17 cellular contexts compared by ENCODE assay signal in the genomic region with DNA sequence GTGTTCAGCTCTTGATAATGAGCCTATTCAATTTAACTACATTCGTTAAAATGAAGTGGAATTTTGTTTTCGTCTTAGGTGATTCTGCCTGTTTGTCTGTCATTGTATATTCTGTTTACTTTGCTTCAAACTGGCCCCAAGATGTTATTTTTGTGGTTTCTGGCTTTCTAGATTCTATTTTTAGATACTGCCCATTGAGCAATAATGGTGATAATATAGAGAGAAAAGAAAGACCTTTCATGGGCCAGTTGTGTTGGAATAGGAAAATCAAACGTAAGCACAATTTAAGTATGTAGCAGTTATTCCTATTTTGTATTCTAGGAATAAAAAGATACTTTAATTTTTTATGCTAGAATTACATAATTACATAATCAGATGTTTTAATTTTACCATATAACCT. TPM values are rescaled to one million over a fixed set of nuclear protein-coding genes. Genes with fewer than 3 reads are reported as not detected.
DNase-seq lines count a peak whose midpoint lies in the region; ATAC-seq and TF ChIP-seq lines count a peak whose summit lies in the region.
"Had no signal": no experiment of that assay in that cellular context is flagged by ENCODE, and none has a peak within 500 bp of the region (broad histone marks: within the 10 kb centered on the region; RNA-seq: fewer than 3 reads in every experiment).

No MANE protein-coding gene starts in this region.

- H3K9me3 ChIP-seq in SK-N-SH (no peaks in the 10 kb centered on the region), left lung (no peaks in the 10 kb centered on the region)
- H3K9me3 ChIP-seq: upper lobe of left lung had no signal

- H3K27me3 Mint-ChIP-seq in activated naive CD8-positive, alpha-beta T cell treated with anti-CD3 and anti-CD28 coated beads, Interleukin-2, amount 10 ng/mL, durations not matched to agents 7 days and 5 days = no peaks in the 10 kb centered on the region
- no peaks in the 10 kb centered on the region for H3K27me3 Mint-ChIP-seq in natural killer cell treated with Interleukin-12 subunit alpha and Interleukin-12 subunit beta and Interleukin-15 and Interleukin-18, amount 100 ng/mL, for 72 hours

- peaks cover 36% of the 10 kb centered on the region for H3K4me1 Mint-ChIP-seq in activated naive CD8-positive, alpha-beta T cell treated with anti-CD3 and anti-CD28 coated beads, Interleukin-2, amount 10 ng/mL, durations not matched to agents 7 days and 5 days
- H3K4me1 Mint-ChIP-seq in natural killer cell treated with Interleukin-12 subunit alpha and Interleukin-12 subunit beta and Interleukin-15 and Interleukin-18, amount 100 ng/mL, for 72 hours (ENCODE audit: low read depth in 2 of 2) = peaks cover 28 to 33% of the 10 kb centered on the region in 2 donors

- peak overlapping the region; percentile 33 for H3K4me3 Mint-ChIP-seq in activated naive CD8-positive, alpha-beta T cell treated with anti-CD3 and anti-CD28 coated beads, Interleukin-2, amount 10 ng/mL, durations not matched to agents 7 days and 5 days
- peak overlapping the region; percentile 50 for H3K4me3 Mint-ChIP-seq in natural killer cell treated with Interleukin-12 subunit alpha and Interleukin-12 subunit beta and Interleukin-15 and Interleukin-18, amount 100 ng/mL, for 72 hours
- H3K4me3 Mint-ChIP-seq: WTC11 had no signal

- H2AFZ ChIP-seq in SK-N-SH (ENCODE audit: low read depth) = no peak overlapping the region

- H3K4me3 ChIP-seq in SK-N-SH (ENCODE audit: low read depth in 2 of 2, low read length in 1 of 2) = no peak overlapping the region
- H3K4me3 ChIP-seq in left lung = no peak overlapping the region
- H3K4me3 ChIP-seq: lung, upper lobe of left lung had no signal

- H3K9me3 Mint-ChIP-seq in activated naive CD8-positive, alpha-beta T cell treated with anti-CD3 and anti-CD28 coated beads, Interleukin-2, amount 10 ng/mL, durations not matched to agents 7 days and 5 days = no peaks in the 10 kb centered on the region
- no peaks in the 10 kb centered on the region for H3K9me3 Mint-ChIP-seq in natural killer cell treated with Interleukin-12 subunit alpha and Interleukin-12 subunit beta and Interleukin-15 and Interleukin-18, amount 100 ng/mL, for 72 hours
- H3K9me3 Mint-ChIP-seq: WTC11 had no signal

- POLR2A ChIA-PET in SK-N-SH (lab: Yijun Ruan, JAX) = no interaction called here
- POLR2A ChIA-PET in activated naive CD8-positive, alpha-beta T cell treated with anti-CD3 and anti-CD28 coated beads, Interleukin-2, amount 10 ng/mL, durations not matched to agents 7 days and 5 days (lab: Charles Lee) = no interaction called here

- peaks cover 39% of the 10 kb centered on the region for H3F3A ChIP-seq in SK-N-SH (replicated peaks; ENCODE audit: insufficient read depth)

- ATAC-seq in SK-N-SH treated with all-trans-retinoic acid at 6 μM for 48 hours = no peak
- ATAC-seq in activated naive CD8-positive, alpha-beta T cell treated with anti-CD3 and anti-CD28 coated beads, Interleukin-2, amount 10 ng/mL, durations not matched to agents 7 days and 5 days (ENCODE audit: low read depth) = no peak
- no peak for ATAC-seq in natural killer cell treated with Interleukin-12 subunit alpha and Interleukin-12 subunit beta and Interleukin-15 and Interleukin-18, amount 100 ng/mL, for 72 hours
- no peak for ATAC-seq in left lung
- no peak for ATAC-seq in HG03175 (IDR thresholded peaks at IDR 0.05; ENCODE audit: unreplicated experiment)
- ATAC-seq: WTC11 had no signal

- peaks cover 42 to 54% of the 10 kb centered on the region in 2 experiments for H3K36me3 ChIP-seq in SK-N-SH (replicated peaks in 1 of 2; ENCODE audit: control insufficient read depth in 1 of 2, insufficient read depth in 2 of 2, low read length in 1 of 2)
- H3K36me3 ChIP-seq in left lung = peaks cover 0 to 52% of the 10 kb centered on the region in 2 donors

- H3K9ac ChIP-seq in SK-N-SH = no peak overlapping the region; the same call in 1 of the 2 replicates

- H3K27me3 ChIP-seq in SK-N-SH (ENCODE audit: insufficient read depth) (no peaks in the 10 kb centered on the region), left lung (no peaks in the 10 kb centered on the region)
- H3K27me3 ChIP-seq: upper lobe of left lung had no signal

- H3K27ac ChIP-seq in SK-N-SH (ENCODE audit: low read depth in 2 of 2, low read length in 1 of 2) (peak overlapping the region; percentile 16 to 75; a peak in 3 of 4 replicates), left lung (no peak overlapping the region)
- H3K27ac ChIP-seq: upper lobe of left lung had no signal

- peak overlapping the region; percentile 42; the same call in 1 of the 2 replicates for H3K4me2 ChIP-seq in SK-N-SH

- H3K4me1 ChIP-seq in SK-N-SH (ENCODE audit: control insufficient read depth in 1 of 2, insufficient read depth in 2 of 2, low read depth in 1 of 2, low read length in 1 of 2) (peaks cover 11 to 36% of the 10 kb centered on the region in 2 experiments), left lung (peaks cover 8 to 38% of the 10 kb centered on the region in 2 donors)

- CTCF ChIA-PET in SK-N-SH (lab: Yijun Ruan, JAX) = interaction anchor here (1.2 to 1.5 kb wide), 2 partner anchors 23 to 187 kb away, joined by 3 to 5 read pairs; no protein-coding TSS in a partner anchor

- DNase-seq in SK-N-SH (no peak), LHCN-M2 (ENCODE audit: low read depth) (peak; percentile 13), left lung (no peak), NCI-H1436 (lab: John Stamatoyannopoulos, UW) (no peak)
- no peak for DNase-seq in activated naive CD8-positive, alpha-beta T cell treated with anti-CD3 and anti-CD28 coated beads, Interleukin-2, amount 10 ng/mL, durations not matched to agents 7 days and 5 days
- no peak for DNase-seq in natural killer cell treated with Interleukin-12 subunit alpha and Interleukin-12 subunit beta and Interleukin-15 and Interleukin-18, amount 100 ng/mL, for 72 hours (ENCODE audit: low spot score)
- DNase-seq: 8988T; cerebellar nuclear complex; NCI-H1930; NCI-H748 treated with DMSO at 0.1 percent for 48 hours; SHP77; stimulated activated CD8-positive, alpha-beta memory T cell treated with anti-CD3 and anti-CD28 coated beads, Interleukin-4, amount 100 ng/mL, for 48 hours; upper lobe of left lung had no signal

- no peak overlapping the region for H3K27ac Mint-ChIP-seq in activated naive CD8-positive, alpha-beta T cell treated with anti-CD3 and anti-CD28 coated beads, Interleukin-2, amount 10 ng/mL, durations not matched to agents 7 days and 5 days
- H3K27ac Mint-ChIP-seq in natural killer cell treated with Interleukin-12 subunit alpha and Interleukin-12 subunit beta and Interleukin-15 and Interleukin-18, amount 100 ng/mL, for 72 hours = peak overlapping the region; percentile 55 to 99
- H3K27ac Mint-ChIP-seq: WTC11 had no signal

- no peaks in the 10 kb centered on the region for H3K9me2 ChIP-seq in SK-N-SH

- WGBS in SK-N-SH (ENCODE audit: low lambda C conversion rate) = 91% methylated on average over 3 of the region's 3 CpGs

- TF ChIP-seq EP300 in SK-N-SH (IDR thresholded peaks at IDR 0.05; ENCODE audit: borderline replicate concordance in 1 of 2, low read depth in 1 of 2, low read length in 1 of 2) = no peak

- no peak for TF ChIP-seq RAD21 in SK-N-SH (IDR thresholded peaks at IDR 0.05; ENCODE audit: low read length)

- TF ChIP-seq CTCF in SK-N-SH (IDR thresholded peaks at IDR 0.05) (no peak), left lung (IDR thresholded peaks at IDR 0.05) (no peak)

- intact Hi-C loops in left lung (cut with DNase I) = no loop called here

- H4K20me1 ChIP-seq in SK-N-SH (ENCODE audit: insufficient read depth) = peaks cover 15% of the 10 kb centered on the region

- peaks cover 61% of the 10 kb centered on the region for H3K79me2 ChIP-seq in SK-N-SH (ENCODE audit: insufficient read depth)

- H3K36me3 Mint-ChIP-seq in activated naive CD8-positive, alpha-beta T cell treated with anti-CD3 and anti-CD28 coated beads, Interleukin-2, amount 10 ng/mL, durations not matched to agents 7 days and 5 days = peaks cover 51% of the 10 kb centered on the region
- peaks cover 30% of the 10 kb centered on the region for H3K36me3 Mint-ChIP-seq in natural killer cell treated with Interleukin-12 subunit alpha and Interleukin-12 subunit beta and Interleukin-15 and Interleukin-18, amount 100 ng/mL, for 72 hours

TF ChIP-seq in SK-N-SH, 30 proteins besides CTCF, POLR2A, EP300 and RAD21 (continues in another document):
- TF ChIP-seq RCOR1 (IDR thresholded peaks at IDR 0.05; ENCODE audit: low read length) (no peak), POLR2AphosphoS5 (IDR thresholded peaks at IDR 0.05; ENCODE audit: low read depth, low read length) (no peak), MEF2A (IDR thresholded peaks at IDR 0.05; ENCODE audit: borderline replicate concordance, low read depth) (no peak), GATA2 (CRISPR knock-in tag; IDR thresholded peaks at IDR 0.05) (no peak), YY1 (IDR thresholded peaks at IDR 0.05; ENCODE audit: low read depth) (no peak), CHD2 (IDR thresholded peaks at IDR 0.05; ENCODE audit: low read length, partially characterized antibody) (no peak)

TF ChIP-seq in SK-N-SH treated with all-trans-retinoic acid at 6 μM for 48 hours, 23 proteins besides CTCF, POLR2A, EP300 and RAD21:
- TF ChIP-seq ZFP30 (CRISPR knock-in tag; IDR thresholded peaks at IDR 0.05) (no peak), CSDC2 (CRISPR knock-in tag; IDR thresholded peaks at IDR 0.05) (no peak)

RNA-seq across cellular contexts. Expression of gene CDKN2AIP, which starts 4.0 kb away (rescaled TPM):
- polyA plus RNA-seq in SK-N-SH (2012; rRNA removed) = 8.3 and 10.6 TPM in 2 replicates
- 9.4 and 10.1 TPM in 2 replicates for polyA plus RNA-seq in SK-N-SH (2012; cell fraction: cytosol; rRNA removed)
- polyA plus RNA-seq in SK-N-SH (2012; cell fraction: nucleus; rRNA removed) = 6.2 and 12.3 TPM in 2 replicates
- total RNA-seq in LHCN-M2 (2014; rRNA removed) = 15.3 and 18.9 TPM in 2 replicates
- polyA plus RNA-seq in LHCN-M2 (2012) = 5.8 TPM
- 10 to 100 TPM; 38.8 to 39.8 TPM for total RNA-seq in activated naive CD8-positive, alpha-beta T cell treated with anti-CD3 and anti-CD28 coated beads, Interleukin-2, amount 10 ng/mL, durations not matched to agents 7 days and 5 days
- 10 to 100 TPM; 22.0 to 22.7 TPM for total RNA-seq in natural killer cell treated with Interleukin-12 subunit alpha and Interleukin-12 subunit beta and Interleukin-15 and Interleukin-18, amount 100 ng/mL, for 72 hours
- 10 to 100 TPM; 10.1 to 14.4 TPM for total RNA-seq in left lung

RNA-seq across cellular contexts. Expression of gene ING2, which starts 56.4 kb away (rescaled TPM):
- polyA plus RNA-seq in SK-N-SH (2012; rRNA removed) = 14.1 and 15.1 TPM in 2 replicates
- polyA plus RNA-seq in SK-N-SH (2012; cell fraction: cytosol; rRNA removed) = 20.3 and 28.3 TPM in 2 replicates
- 3.9 and 4.3 TPM in 2 replicates for polyA plus RNA-seq in SK-N-SH (2012; cell fraction: nucleus; rRNA removed)
- total RNA-seq in LHCN-M2 (2014; rRNA removed) (7.1 and 11.1 TPM in 2 replicates), left lung (1 to 10 TPM; 9.3 to 9.8 TPM)
- polyA plus RNA-seq in LHCN-M2 (2012) = 9.6 TPM
- total RNA-seq in activated naive CD8-positive, alpha-beta T cell treated with anti-CD3 and anti-CD28 coated beads, Interleukin-2, amount 10 ng/mL, durations not matched to agents 7 days and 5 days = 10 to 100 TPM; 14.5 to 15.4 TPM
- 1 to 10 TPM; 6.3 to 7.7 TPM for total RNA-seq in natural killer cell treated with Interleukin-12 subunit alpha and Interleukin-12 subunit beta and Interleukin-15 and Interleukin-18, amount 100 ng/mL, for 72 hours

Comparison
In these comparisons a context has a peak if more than half of its experiments do, and no peak if none do; other contexts are left out.
1. H3K27ac ChIP-seq: peak in SK-N-SH (2 of 2); none in left lung (0 of 2).